In genomic region chr7:15580604-15581351, GRCh38 we compare ENCODE assay signal across 18 cellular contexts. TPM values are rescaled to one million over a fixed set of nuclear protein-coding genes. Genes with fewer than 3 reads are reported as not detected.
"Had no signal": no experiment of that assay in that cellular context is flagged by ENCODE, and none has a peak within 500 bp of the region (broad histone marks: within the 10 kb centered on the region; RNA-seq: fewer than 3 reads in every experiment).

No MANE protein-coding gene starts in this region.

- H3K27ac ChIP-seq: foreskin keratinocyte, neutrophil, pancreas, tibial artery, VCaP had no signal

- DNase-seq: activated CD4-positive, CD25-positive, alpha-beta regulatory T cell treated with anti-CD3 and anti-CD28 coated beads, Interleukin-2, amount 50 U/mL, for 72 hours; activated CD8-positive, alpha-beta memory T cell treated with anti-CD3 and anti-CD28 coated beads for 24 hours; activated gamma-delta T cell treated with Interleukin-2 at 50 U/mL for 16 hours; effector memory CD4-positive, alpha-beta T cell; foreskin keratinocyte; hypothalamus; mesendoderm; natural killer cell; pancreas; stimulated activated CD4-positive, alpha-beta T cell treated with anti-CD3 and anti-CD28 coated beads, Interleukin-12 subunit alpha, Interleukin-12 subunit beta, amount 100 ng/mL, for 4 hours; stimulated activated CD4-positive, alpha-beta T cell treated with anti-CD3 and anti-CD28 coated beads, Interleukin-1b, Interleukin-23, amount 100 ng/mL, for 48 hours; stimulated activated naive CD4-positive, alpha-beta T cell treated with Interleukin-2 at 50 U/mL for 16 hours; T-helper 2 cell; tibial artery had no signal

- H3K27me3 ChIP-seq: foreskin keratinocyte, neutrophil, pancreas, tibial artery had no signal

- H3K9me3 ChIP-seq: neutrophil, pancreas had no signal

- ATAC-seq: foreskin keratinocyte, natural killer cell had no signal

- H3K4me1 ChIP-seq: foreskin keratinocyte, pancreas, tibial artery had no signal

- H3K36me3 ChIP-seq: neutrophil, pancreas, tibial artery had no signal

- FAIRE-seq: keratinocyte, pancreas had no signal

- H3K4me3 ChIP-seq: pancreas, tibial artery had no signal

RNA-seq across cellular contexts. Expression of gene AGMO, which starts 19.0 kb away (rescaled TPM):
- total RNA-seq: foreskin keratinocyte, natural killer cell, pulmonary artery endothelial cell had no signal
- polyA plus RNA-seq: keratinocyte had no signal
